10 cellular contexts compared by ENCODE assay signal in the genomic region with DNA sequence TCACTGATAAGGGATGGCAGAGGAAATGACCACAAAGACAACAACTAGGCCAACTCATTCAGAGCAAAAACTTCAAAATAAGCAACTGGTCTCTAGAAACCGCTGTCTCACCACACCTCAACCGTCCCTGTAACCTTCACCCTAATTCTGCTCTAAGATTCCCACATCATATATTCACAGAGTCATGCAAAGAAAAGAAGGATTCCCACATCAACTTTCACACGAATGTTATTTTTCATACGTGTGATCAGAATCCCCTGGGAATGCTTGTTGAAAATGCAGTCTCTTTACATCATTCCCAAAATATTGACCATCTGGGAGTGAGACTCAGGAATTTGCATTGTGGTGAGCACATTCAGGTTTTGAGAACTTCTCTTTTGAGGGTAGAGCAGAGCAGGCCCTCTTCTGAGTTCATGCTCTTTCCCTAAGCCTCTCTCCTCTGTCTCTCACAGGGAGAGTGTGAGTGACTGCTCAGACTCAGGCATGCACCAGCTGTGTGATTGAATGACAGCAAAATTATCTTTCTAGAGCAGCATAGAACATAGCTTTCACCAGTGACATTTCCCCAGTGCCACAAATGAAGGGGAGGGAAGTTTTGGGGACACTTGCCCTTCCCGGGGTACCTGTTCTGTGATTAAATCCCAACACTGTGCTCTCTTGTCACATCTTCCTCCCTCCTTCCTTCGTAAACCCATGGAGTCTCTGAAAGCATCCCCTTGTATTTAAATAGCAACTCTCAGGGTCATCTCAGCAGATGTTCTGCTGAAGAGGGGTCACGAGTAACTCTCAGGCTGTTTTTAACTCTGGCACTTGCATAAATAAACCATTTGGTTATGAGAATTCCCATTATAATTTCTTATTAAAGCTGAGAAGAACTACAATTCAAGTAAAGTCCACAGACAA.
DNase-seq lines count a peak whose midpoint lies in the region; ATAC-seq, FAIRE-seq and TF ChIP-seq lines count a peak whose summit lies in the region.
"Had no signal": no experiment of that assay in that cellular context is flagged by ENCODE, and none has a peak within 500 bp of the region (broad histone marks: within the 10 kb centered on the region; RNA-seq: fewer than 3 reads in every experiment).

No MANE protein-coding gene starts in this region.

- no peak overlapping the region for H3K4me3 ChIP-seq in astrocyte (ENCODE audit: insufficient read depth, low read depth, low read length)
- no peak overlapping the region for H3K4me3 ChIP-seq in osteoblast (ENCODE audit: insufficient read depth, low read length)

- no peak overlapping the region for H3K27ac Mint-ChIP-seq in astrocyte (ENCODE audit: unreplicated experiment)

- H3K9me3 ChIP-seq in astrocyte (ENCODE audit: insufficient read depth, low read depth, low read length) (no peaks in the 10 kb centered on the region), osteoblast (ENCODE audit: low read depth, low read length) (no peaks in the 10 kb centered on the region)

- H3K79me2 ChIP-seq in astrocyte (ENCODE audit: insufficient read depth, low read length) (no peaks in the 10 kb centered on the region), osteoblast (ENCODE audit: insufficient read depth, low read length) (no peaks in the 10 kb centered on the region)

- peak overlapping the region; percentile 19 for H3K4me2 ChIP-seq in astrocyte (ENCODE audit: low read length)
- peak overlapping the region; percentile 43 for H3K4me2 ChIP-seq in osteoblast (ENCODE audit: insufficient read depth, low read length)

- H3K4me1 ChIP-seq in astrocyte (ENCODE audit: insufficient read depth, low read length) (peaks cover 8% of the 10 kb centered on the region), osteoblast (ENCODE audit: insufficient read depth, low read length) (peaks cover 26% of the 10 kb centered on the region)

- H2AFZ ChIP-seq in astrocyte (ENCODE audit: low read depth, low read length) (no peak overlapping the region), osteoblast (ENCODE audit: low read length) (no peak overlapping the region)

- H3K27me3 Mint-ChIP-seq in astrocyte (ENCODE audit: low read depth, unreplicated experiment), result no peaks in the 10 kb centered on the region

- peaks cover 8% of the 10 kb centered on the region for H3K9me3 Mint-ChIP-seq in astrocyte (ENCODE audit: unreplicated experiment)

- peak; percentile 35 for DNase-seq in astrocyte (ENCODE audit: low read depth)
- DNase-seq in osteoblast (ENCODE audit: insufficient read length, low spot score, missing footprints), result peak; percentile 46
- DNase-seq in HT-29 (ENCODE audit: low spot score), result no peak
- DNase-seq in HCEC 1CT, result no peak
- no peak for DNase-seq in HuH-7.5 (ENCODE audit: low spot score)
- DNase-seq: dermis blood vessel endothelial cell, left colon, NCI-H69 had no signal

- H3K9ac ChIP-seq in astrocyte (ENCODE audit: low read length), result peak overlapping the region; percentile 69

- H4K20me1 ChIP-seq in astrocyte (ENCODE audit: insufficient read depth, low read length) (no peaks in the 10 kb centered on the region), osteoblast (ENCODE audit: insufficient read depth, low read length) (no peaks in the 10 kb centered on the region)

- H3K4me3 Mint-ChIP-seq in astrocyte (ENCODE audit: unreplicated experiment), result no peak overlapping the region

- peaks cover 11% of the 10 kb centered on the region for H3K4me1 Mint-ChIP-seq in astrocyte (ENCODE audit: low read depth, unreplicated experiment)

- no peaks in the 10 kb centered on the region for H3K27me3 ChIP-seq in astrocyte (ENCODE audit: insufficient read depth, low read length)
- H3K27me3 ChIP-seq in osteoblast (ENCODE audit: insufficient read depth, low read length), result no peaks in the 10 kb centered on the region

- H3K27ac ChIP-seq in astrocyte (ENCODE audit: low read depth, low read length), result peak overlapping the region; percentile 70
- peak overlapping the region; percentile 95 for H3K27ac ChIP-seq in osteoblast (ENCODE audit: low read depth, low read length)

- peaks cover 8% of the 10 kb centered on the region for H3K36me3 Mint-ChIP-seq in astrocyte (ENCODE audit: low read depth, unreplicated experiment)

- H3K36me3 ChIP-seq in astrocyte (ENCODE audit: insufficient read depth, low read length), result no peaks in the 10 kb centered on the region
- H3K36me3 ChIP-seq in osteoblast (ENCODE audit: insufficient read depth, low read length), result no peaks in the 10 kb centered on the region

- TF ChIP-seq CTCF in astrocyte (IDR thresholded peaks at IDR 0.05; ENCODE audit: insufficient read depth, low read depth, low read length), result no peak
- TF ChIP-seq CTCF in osteoblast (IDR thresholded peaks at IDR 0.05; ENCODE audit: extremely low read depth, low read depth, low read length), result no peak

- ATAC-seq in GM18873 (IDR thresholded peaks at IDR 0.05; ENCODE audit: low FRiP score, unreplicated experiment) (peak; percentile 54), HG02678 (IDR thresholded peaks at IDR 0.05; ENCODE audit: unreplicated experiment) (peak; percentile 56)
- ATAC-seq: left colon had no signal

- FAIRE-seq in astrocyte (lab: Jason Lieb, UNC), result no peak

Comparison
In these comparisons a context has a peak if more than half of its experiments do, and no peak if none do; other contexts are left out.
1. DNase-seq: peak in astrocyte (single experiment) and osteoblast (single experiment); none in HT-29 (single experiment), HCEC 1CT (single experiment) and HuH-7.5 (single experiment).